11 cellular contexts compared by ENCODE assay signal in genomic region chr15:40368701-40369473, GRCh38. TPM values are rescaled to one million over a fixed set of nuclear protein-coding genes. Genes with fewer than 3 reads are reported as not detected.
A peak's percentile ranks its signal among the peaks of the same experiment; 100 is the strongest.
DNase-seq lines count a peak whose midpoint lies in the region; ATAC-seq and TF ChIP-seq lines count a peak whose summit lies in the region.
"Had no signal": no experiment of that assay in that cellular context is flagged by ENCODE, and none has a peak within 500 bp of the region (broad histone marks: within the 10 kb centered on the region; RNA-seq: fewer than 3 reads in every experiment).

No MANE protein-coding gene starts in this region.

- H3K36me3 Mint-ChIP-seq in activated CD8-positive, alpha-beta memory T cell treated with anti-CD3 and anti-CD28 coated beads, Interleukin-2, amount 10 ng/mL, durations not matched to agents 7 days and 5 days: no peaks in the 10 kb centered on the region
- H3K36me3 Mint-ChIP-seq in glutamatergic neuron (ENCODE audit: unreplicated experiment) (peaks cover 4% of the 10 kb centered on the region), type B pancreatic cell (no peaks in the 10 kb centered on the region)

- H3F3A ChIP-seq in smooth muscle cell (ENCODE audit: low read depth): no peaks in the 10 kb centered on the region

- no peak for DNase-seq in activated CD8-positive, alpha-beta memory T cell treated with anti-CD3 and anti-CD28 coated beads, Interleukin-2, amount 10 ng/mL, durations not matched to agents 7 days and 5 days
- DNase-seq in activated CD8-positive, alpha-beta memory T cell treated with anti-CD3 and anti-CD28 coated beads, Interleukin-2, amount 50 U/mL, for 48 hours: no peak
- no peak for DNase-seq in SJCRH30
- no peak for DNase-seq in glutamatergic neuron
- DNase-seq in smooth muscle cell (lab: John Stamatoyannopoulos, UW; ENCODE audit: unreplicated experiment): no peak
- no peak for DNase-seq in type B pancreatic cell (ENCODE audit: extremely low spot score, unreplicated experiment)
- DNase-seq in NCI-H2081 treated with DMSO at 0.1 percent for 48 hours (lab: John Stamatoyannopoulos, UW): no peak

- H3K4me1 Mint-ChIP-seq in activated CD8-positive, alpha-beta memory T cell treated with anti-CD3 and anti-CD28 coated beads, Interleukin-2, amount 10 ng/mL, durations not matched to agents 7 days and 5 days: peaks cover 14% of the 10 kb centered on the region
- H3K4me1 Mint-ChIP-seq in glutamatergic neuron (ENCODE audit: low read depth, unreplicated experiment): peaks cover 4% of the 10 kb centered on the region
- no peaks in the 10 kb centered on the region for H3K4me1 Mint-ChIP-seq in type B pancreatic cell (ENCODE audit: unreplicated experiment)

- peak overlapping the region; percentile 9 for H2AFZ ChIP-seq in smooth muscle cell (ENCODE audit: low read depth)

- CTCF ChIA-PET in activated CD8-positive, alpha-beta memory T cell treated with anti-CD3 and anti-CD28 coated beads, Interleukin-2, amount 10 ng/mL, durations not matched to agents 7 days and 5 days (lab: Charles Lee): interaction anchor here (0.7 to 12.5 kb wide), 18 partner anchors 12 to 96 kb away, joined by 3 to 138 read pairs (median 6); partner anchors contain the start of genes DISP2, INAFM2, IVD and KNSTRN

- no peak overlapping the region for H3K4me2 ChIP-seq in smooth muscle cell

- no peaks in the 10 kb centered on the region for H3K36me3 ChIP-seq in SJCRH30
- H3K36me3 ChIP-seq in smooth muscle cell (ENCODE audit: low read depth): no peaks in the 10 kb centered on the region
- H3K36me3 ChIP-seq: ascending aorta, transverse colon had no signal

- no peaks in the 10 kb centered on the region for H3K27me3 ChIP-seq in SJCRH30
- no peaks in the 10 kb centered on the region for H3K27me3 ChIP-seq in smooth muscle cell (ENCODE audit: low read depth)
- H3K27me3 ChIP-seq: ascending aorta, transverse colon had no signal

- TF ChIP-seq CTCF in glutamatergic neuron (IDR thresholded peaks at IDR 0.05; ENCODE audit: partially characterized antibody, unreplicated experiment): no peak
- no peak for TF ChIP-seq CTCF in smooth muscle cell (IDR thresholded peaks at IDR 0.05; ENCODE audit: borderline replicate concordance, insufficient read depth, poor library complexity, severe bottlenecking)
- no peak for TF ChIP-seq CTCF in type B pancreatic cell (conservative IDR thresholded peaks at IDR 0.05)

- H3K27ac Mint-ChIP-seq in activated CD8-positive, alpha-beta memory T cell treated with anti-CD3 and anti-CD28 coated beads, Interleukin-2, amount 10 ng/mL, durations not matched to agents 7 days and 5 days: no peak overlapping the region
- H3K27ac Mint-ChIP-seq in glutamatergic neuron (ENCODE audit: unreplicated experiment) (no peak overlapping the region), type B pancreatic cell (no peak overlapping the region)

- H3K27ac ChIP-seq in SJCRH30 (peak overlapping the region; percentile 63), smooth muscle cell (ENCODE audit: low read depth) (no peak overlapping the region)
- H3K27ac ChIP-seq: ascending aorta had no signal

- peak overlapping the region; percentile 10 for H3K4me3 Mint-ChIP-seq in activated CD8-positive, alpha-beta memory T cell treated with anti-CD3 and anti-CD28 coated beads, Interleukin-2, amount 10 ng/mL, durations not matched to agents 7 days and 5 days
- peak overlapping the region; percentile 82 for H3K4me3 Mint-ChIP-seq in glutamatergic neuron (ENCODE audit: unreplicated experiment)
- no peak overlapping the region for H3K4me3 Mint-ChIP-seq in type B pancreatic cell

- peaks cover 15% of the 10 kb centered on the region for H3K27me3 Mint-ChIP-seq in activated CD8-positive, alpha-beta memory T cell treated with anti-CD3 and anti-CD28 coated beads, Interleukin-2, amount 10 ng/mL, durations not matched to agents 7 days and 5 days
- peaks cover 6% of the 10 kb centered on the region for H3K27me3 Mint-ChIP-seq in glutamatergic neuron (ENCODE audit: unreplicated experiment)
- H3K27me3 Mint-ChIP-seq in type B pancreatic cell: peaks cover 51% of the 10 kb centered on the region

- WGBS in smooth muscle cell (ENCODE audit: low lambda C conversion rate): 96% methylated on average over 24 of the region's 24 CpGs

- no peaks in the 10 kb centered on the region for H4K20me1 ChIP-seq in smooth muscle cell (ENCODE audit: low read depth)

- no peaks in the 10 kb centered on the region for H3K79me2 ChIP-seq in smooth muscle cell (ENCODE audit: low read depth)

- H3K9me3 ChIP-seq in SJCRH30 (replicated peaks) (no peaks in the 10 kb centered on the region), smooth muscle cell (replicated peaks; ENCODE audit: low read depth) (no peaks in the 10 kb centered on the region)
- H3K9me3 ChIP-seq: ascending aorta, transverse colon had no signal

- peaks cover 8% of the 10 kb centered on the region for H3K4me1 ChIP-seq in SJCRH30
- no peaks in the 10 kb centered on the region for H3K4me1 ChIP-seq in smooth muscle cell (ENCODE audit: low read depth)

- H3K9ac ChIP-seq in smooth muscle cell (ENCODE audit: low read depth): no peak overlapping the region

- peak overlapping the region; percentile 30; the same call in 1 of the 2 replicates for H3K4me3 ChIP-seq in SJCRH30
- H3K4me3 ChIP-seq in smooth muscle cell: no peak overlapping the region

- no peak for ATAC-seq in activated CD8-positive, alpha-beta memory T cell treated with anti-CD3 and anti-CD28 coated beads, Interleukin-2, amount 10 ng/mL, durations not matched to agents 7 days and 5 days
- ATAC-seq in GM18873 (IDR thresholded peaks at IDR 0.05; ENCODE audit: low FRiP score, unreplicated experiment): no peak

- no peaks in the 10 kb centered on the region for H3K9me3 Mint-ChIP-seq in activated CD8-positive, alpha-beta memory T cell treated with anti-CD3 and anti-CD28 coated beads, Interleukin-2, amount 10 ng/mL, durations not matched to agents 7 days and 5 days (ENCODE audit: low read depth)
- H3K9me3 Mint-ChIP-seq in glutamatergic neuron (ENCODE audit: unreplicated experiment) (peaks cover 15% of the 10 kb centered on the region), type B pancreatic cell (no peaks in the 10 kb centered on the region)

RNA-seq across cellular contexts. Expression of gene DISP2, which starts 10.9 kb away (rescaled TPM):
- total RNA-seq in activated CD8-positive, alpha-beta memory T cell treated with anti-CD3 and anti-CD28 coated beads, Interleukin-2, amount 10 ng/mL, durations not matched to agents 7 days and 5 days: under 1 TPM; 0.23 to 0.37 TPM
- 0.22 and 0.38 TPM in 2 replicates for total RNA-seq in SJCRH30 (2014; rRNA removed; shearing (Covaris generic))
- total RNA-seq in glutamatergic neuron (ENCODE audit: unreplicated experiment) (44.3 TPM), smooth muscle cell (0.04 and 0.58 TPM in 2 replicates), type B pancreatic cell (ENCODE audit: low replicate concordance) (1.5 and 1.8 TPM in 2 replicates)
- polyA plus RNA-seq in smooth muscle cell: 0.46 and 0.90 TPM in 2 replicates

RNA-seq across cellular contexts. Expression of gene KNSTRN, which starts 13.6 kb away (rescaled TPM):
- 10 to 100 TPM; 77.1 to 82.0 TPM for total RNA-seq in activated CD8-positive, alpha-beta memory T cell treated with anti-CD3 and anti-CD28 coated beads, Interleukin-2, amount 10 ng/mL, durations not matched to agents 7 days and 5 days
- total RNA-seq in SJCRH30 (2014; rRNA removed; shearing (Covaris generic)): 92.2 and 93.9 TPM in 2 replicates
- total RNA-seq in glutamatergic neuron (ENCODE audit: unreplicated experiment) (62.9 TPM), smooth muscle cell (24.1 and 27.0 TPM in 2 replicates), type B pancreatic cell (ENCODE audit: low replicate concordance) (24.1 and 52.2 TPM in 2 replicates)
- polyA plus RNA-seq in smooth muscle cell: 15.4 and 17.3 TPM in 2 replicates

RNA-seq across cellular contexts. Expression of gene PHGR1, which starts 18.1 kb away (rescaled TPM):
- total RNA-seq in activated CD8-positive, alpha-beta memory T cell treated with anti-CD3 and anti-CD28 coated beads, Interleukin-2, amount 10 ng/mL, durations not matched to agents 7 days and 5 days: not detected
- not detected in 2 replicates for total RNA-seq in SJCRH30 (2014; rRNA removed; shearing (Covaris generic))
- not detected for total RNA-seq in glutamatergic neuron (ENCODE audit: unreplicated experiment)
- total RNA-seq in smooth muscle cell: not detected in 2 replicates
- 0.48 TPM in 1 of 2 replicates, not detected in the other for polyA plus RNA-seq in smooth muscle cell
- total RNA-seq in type B pancreatic cell (ENCODE audit: low replicate concordance): 5.6 and 15.8 TPM in 2 replicates
- total RNA-seq: ascending aorta, Right ventricle myocardium superior had no signal

RNA-seq across cellular contexts. Expression of gene CCDC9B, which starts 28.1 kb away (rescaled TPM):
- total RNA-seq in activated CD8-positive, alpha-beta memory T cell treated with anti-CD3 and anti-CD28 coated beads, Interleukin-2, amount 10 ng/mL, durations not matched to agents 7 days and 5 days: 1 to 10 TPM in 1 of 2 experiments, under 1 TPM in 1; 0.45 to 1.5 TPM
- total RNA-seq in SJCRH30 (2014; rRNA removed; shearing (Covaris generic)): 2.4 and 3.2 TPM in 2 replicates
- 0.49 TPM for total RNA-seq in glutamatergic neuron (ENCODE audit: unreplicated experiment)
- 2.2 and 3.8 TPM in 2 replicates for total RNA-seq in smooth muscle cell
- polyA plus RNA-seq in smooth muscle cell: 0.97 and 4.7 TPM in 2 replicates
- total RNA-seq in type B pancreatic cell (ENCODE audit: low replicate concordance): 1.6 and 2.4 TPM in 2 replicates

RNA-seq across cellular contexts. Expression of gene IVD, which starts 36.7 kb away (rescaled TPM):
- total RNA-seq in activated CD8-positive, alpha-beta memory T cell treated with anti-CD3 and anti-CD28 coated beads, Interleukin-2, amount 10 ng/mL, durations not matched to agents 7 days and 5 days: 10 to 100 TPM; 70.3 to 87.2 TPM
- 34.9 and 36.7 TPM in 2 replicates for total RNA-seq in SJCRH30 (2014; rRNA removed; shearing (Covaris generic))
- total RNA-seq in glutamatergic neuron (ENCODE audit: unreplicated experiment) (44.3 TPM), smooth muscle cell (17.4 and 20.3 TPM in 2 replicates), type B pancreatic cell (ENCODE audit: low replicate concordance) (31.9 and 86.6 TPM in 2 replicates)
- polyA plus RNA-seq in smooth muscle cell: 37.8 and 38.3 TPM in 2 replicates

Comparison
In these comparisons a context has a peak if more than half of its experiments do, and no peak if none do; other contexts are left out.
1. RNA of gene DISP2, which starts 10.9 kb away (total RNA-seq): 44.3 TPM in glutamatergic neuron (single experiment); 1.5 to 1.8 TPM in type B pancreatic cell, 0.04 to 0.58 TPM in smooth muscle cell, 0.23 to 0.37 TPM in activated CD8-positive, alpha-beta memory T cell treated with anti-CD3 and anti-CD28 coated beads, Interleukin-2, amount 10 ng/mL, durations not matched to agents 7 days and 5 days and 0.22 to 0.38 TPM in SJCRH30; every median in the first group is over 10 times any median in the second.